Comparison of ENCODE assay signal across 21 cellular contexts in genomic region chr2:22497789-22498188, GRCh38.
"Had no signal": no experiment of that assay in that cellular context is flagged by ENCODE, and none has a peak within 500 bp of the region (broad histone marks: within the 10 kb centered on the region; RNA-seq: fewer than 3 reads in every experiment).

No MANE protein-coding gene starts in this region.

- ATAC-seq: activated CD8-positive, alpha-beta T cell treated with anti-CD3 and anti-CD28 coated beads for 36 hours; activated T-cell treated with anti-CD3 and anti-CD28 coated beads, Interleukin-2, amount 50 U/mL, for 4 hours; left lobe of liver; stimulated activated memory B cell treated with anti-CD40 and anti-IgM and Interleukin-4, amounts not matched to agents 10 μg/mL and 1 μg/mL and 100 μg/mL, for 72 hours; WTC11 had no signal

- H3K27me3 ChIP-seq: esophagus squamous epithelium, tibial nerve, uterus had no signal

- H3K27ac ChIP-seq: uterus had no signal

- FAIRE-seq: endothelial cell of umbilical vein, keratinocyte, TTC549 had no signal

- DNase-seq: activated CD4-positive, alpha-beta T cell treated with anti-CD3 and anti-CD28 coated beads for 48 hours; activated CD8-positive, alpha-beta T cell treated with anti-CD3 and anti-CD28 coated beads for 36 hours; activated effector memory CD4-positive, alpha-beta T cell treated with Interleukin-2 at 50 U/mL for 16 hours; activated naive CD4-positive, alpha-beta T cell treated with anti-CD3 and anti-CD28 coated beads, Interleukin-2, amount 50 U/mL, for 16 hours; activated T-cell treated with anti-CD3 and anti-CD28 coated beads, Interleukin-2, amount 50 U/mL, for 4 hours; cortex of kidney; effector CD8-positive, alpha-beta T cell; esophagus squamous epithelium; hippocampal formation; mammary epithelial cell; naive B cell; retina; stimulated activated CD4-positive, alpha-beta T cell treated with anti-CD3 and anti-CD28 coated beads, Interleukin-2, amount 100 ng/mL, for 48 hours; uterus had no signal

- H3K36me3 ChIP-seq: esophagus squamous epithelium, tibial nerve, uterus had no signal

- H3K4me3 ChIP-seq: esophagus squamous epithelium, tibial nerve, uterus had no signal

- H3K9me3 ChIP-seq: esophagus squamous epithelium, tibial nerve, uterus had no signal
